ENCODE assay signal across 2 cellular contexts in genomic region chr16:10966129-10966528, GRCh38.
TF ChIP-seq lines count a peak whose summit lies in the region.

No MANE protein-coding gene starts in this region.

TF ChIP-seq in GM12878, 131 proteins besides CTCF, POLR2A, EP300 and RAD21 (continues in another document):
- TF ChIP-seq RELA (IDR thresholded peaks at IDR 0.05; ENCODE audit: borderline replicate concordance, partially characterized antibody) (no peak), ZBTB40 (IDR thresholded peaks at IDR 0.05; ENCODE audit: borderline replicate concordance) (no peak), ZNF274 (IDR thresholded peaks at IDR 0.05; ENCODE audit: insufficient read depth, insufficient read length) (no peak), MTA3 (IDR thresholded peaks at IDR 0.05; ENCODE audit: borderline replicate concordance, low read length) (peak; percentile 62), IRF5 (IDR thresholded peaks at IDR 0.05; ENCODE audit: borderline replicate concordance) (no peak), MLLT1 (IDR thresholded peaks at IDR 0.05) (0 out of 2 replicates have a peak, but pooled peaks have one; percentile 11), PML (IDR thresholded peaks at IDR 0.05; ENCODE audit: low read length) (no peak), SMAD1 (IDR thresholded peaks at IDR 0.05; ENCODE audit: low read depth, partially characterized antibody) (no peak), GABPA (IDR thresholded peaks at IDR 0.05; ENCODE audit: low read depth) (no peak), MYB (IDR thresholded peaks at IDR 0.05; ENCODE audit: borderline replicate concordance, low read depth, low read length) (no peak), FOS (IDR thresholded peaks at IDR 0.05; ENCODE audit: borderline replicate concordance, extremely low read depth, insufficient read length) (no peak), TCF12 (IDR thresholded peaks at IDR 0.05; ENCODE audit: low read depth, low read length) (no peak), RAD51 (IDR thresholded peaks at IDR 0.05) (no peak), YBX1 (IDR thresholded peaks at IDR 0.05) (no peak), HDAC6 (IDR thresholded peaks at IDR 0.05; ENCODE audit: unreplicated experiment) (no peak), NKRF (conservative IDR thresholded peaks at IDR 0.05) (no peak), KLF5 (IDR thresholded peaks at IDR 0.05; ENCODE audit: partially characterized antibody) (no peak), BCL11A (IDR thresholded peaks at IDR 0.05; ENCODE audit: low read depth, low read length) (no peak), POLR2AphosphoS2 (IDR thresholded peaks at IDR 0.05; ENCODE audit: low read depth, low read length) (no peak), POLR2AphosphoS5 (IDR thresholded peaks at IDR 0.05; ENCODE audit: low read length) (peak; percentile 35), CHD4 (IDR thresholded peaks at IDR 0.05) (no peak), PAX5 (IDR thresholded peaks at IDR 0.05; ENCODE audit: borderline replicate concordance, low read depth, low read length) (no peak)

TF ChIP-seq in WTC11, 78 proteins besides CTCF, POLR2A, EP300 and RAD21:
- TF ChIP-seq IRF2 (CRISPR knock-in tag; IDR thresholded peaks at IDR 0.05; ENCODE audit: borderline replicate concordance, low read depth) (no peak), ZNF263 (CRISPR knock-in tag; IDR thresholded peaks at IDR 0.05; ENCODE audit: low read depth) (no peak), IRF1 (CRISPR knock-in tag; IDR thresholded peaks at IDR 0.05) (no peak), ZSCAN18 (CRISPR knock-in tag; IDR thresholded peaks at IDR 0.05) (no peak), USF2 (CRISPR knock-in tag; IDR thresholded peaks at IDR 0.05) (no peak), HMGA2 (CRISPR knock-in tag; IDR thresholded peaks at IDR 0.05) (no peak), CDX4 (CRISPR knock-in tag; IDR thresholded peaks at IDR 0.05; ENCODE audit: borderline replicate concordance) (no peak), ELF4 (CRISPR knock-in tag; IDR thresholded peaks at IDR 0.05; ENCODE audit: low read depth) (no peak), TEAD4 (CRISPR knock-in tag; IDR thresholded peaks at IDR 0.05) (no peak), CREM (CRISPR knock-in tag; IDR thresholded peaks at IDR 0.05) (no peak), HMGXB4 (CRISPR knock-in tag; IDR thresholded peaks at IDR 0.05) (no peak), ARID4B (CRISPR knock-in tag; IDR thresholded peaks at IDR 0.05; ENCODE audit: borderline replicate concordance) (no peak), ZNF396 (CRISPR knock-in tag; IDR thresholded peaks at IDR 0.05; ENCODE audit: borderline replicate concordance) (no peak), MYBL2 (CRISPR knock-in tag; IDR thresholded peaks at IDR 0.05) (no peak), ZNF423 (CRISPR knock-in tag; IDR thresholded peaks at IDR 0.05) (no peak), MXD4 (CRISPR knock-in tag; IDR thresholded peaks at IDR 0.05; ENCODE audit: borderline replicate concordance) (no peak)
